Comparison of ENCODE assay signal across 8 cellular contexts in the genomic region with DNA sequence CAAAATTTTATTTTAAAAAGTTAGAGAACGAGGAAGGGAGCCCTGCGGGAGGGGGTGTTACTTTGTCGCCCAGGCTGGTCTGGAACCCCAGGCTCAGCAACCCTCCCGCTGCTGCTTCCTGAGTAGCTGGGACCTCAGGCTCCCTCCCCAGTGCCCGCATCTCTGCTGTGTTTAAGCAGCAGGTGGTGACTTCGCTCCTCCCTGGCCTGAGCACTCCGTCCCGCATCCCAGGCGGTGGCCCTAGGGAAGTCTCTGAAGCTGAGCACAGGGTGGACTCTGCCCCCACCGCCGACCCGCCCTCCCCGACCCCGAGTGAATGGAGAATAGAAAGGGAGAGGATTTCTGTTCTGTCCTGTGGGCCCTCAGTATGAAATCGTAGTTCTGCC. TPM values are rescaled to one million over a fixed set of nuclear protein-coding genes. Genes with fewer than 3 reads are reported as not detected.
DNase-seq lines count a peak whose midpoint lies in the region; ATAC-seq and TF ChIP-seq lines count a peak whose summit lies in the region.

No MANE protein-coding gene starts in this region.

- no peaks in the 10 kb centered on the region for H3K36me3 ChIP-seq in HAP-1 (replicated peaks)
- H3K36me3 ChIP-seq in SJSA1: peaks cover 25% of the 10 kb centered on the region
- H3K36me3 ChIP-seq in endocrine pancreas (ENCODE audit: control insufficient read depth, insufficient read depth, low read length): no peaks in the 10 kb centered on the region

- H3K9me3 ChIP-seq in HAP-1 (no peaks in the 10 kb centered on the region; the same call in 1 of the 2 replicates), SJSA1 (replicated peaks) (peaks cover 8% of the 10 kb centered on the region; the same call in 1 of the 2 replicates), endocrine pancreas (ENCODE audit: control insufficient read depth, low read length) (no peaks in the 10 kb centered on the region)

- in situ Hi-C loops in HAP-1 (cut with MboI; ENCODE audit: low sequenced_read_pairs): no loop called here

- ATAC-seq in natural killer cell treated with Interleukin-12 subunit alpha and Interleukin-12 subunit beta and Interleukin-15 and Interleukin-18, amount 100 ng/mL, for 72 hours: peak; percentile 25 to 32

- DNase-seq in HAP-1 (ENCODE audit: low spot score in 2 of 2) (no peak), SJSA1 (ENCODE audit: low read depth in 1 of 2, low spot score in 2 of 2) (peak in 1 of 2 experiments; percentile 48), NCI-H1694 (lab: John Stamatoyannopoulos, UW) (no peak), amniotic stem cell (lab: John Stamatoyannopoulos, UW) (no peak), SKM-1 treated with dmso at 0.1 percent for 144 hours (lab: John Stamatoyannopoulos, UW; ENCODE audit: unreplicated experiment) (no peak)
- no peak for DNase-seq in natural killer cell treated with Interleukin-12 subunit alpha and Interleukin-12 subunit beta and Interleukin-15 and Interleukin-18, amount 100 ng/mL, for 72 hours (ENCODE audit: low spot score)

- H3K27me3 ChIP-seq in HAP-1 (ENCODE audit: low read depth) (no peaks in the 10 kb centered on the region), SJSA1 (replicated peaks) (no peaks in the 10 kb centered on the region), endocrine pancreas (ENCODE audit: control insufficient read depth, insufficient read depth, low read length) (no peaks in the 10 kb centered on the region)

- peak overlapping the region; percentile 67 for H3K9ac ChIP-seq in endocrine pancreas (ENCODE audit: control insufficient read depth, insufficient read depth, low read length)

- peaks cover 38% of the 10 kb centered on the region for H3K36me3 Mint-ChIP-seq in natural killer cell treated with Interleukin-12 subunit alpha and Interleukin-12 subunit beta and Interleukin-15 and Interleukin-18, amount 100 ng/mL, for 72 hours

- peaks cover 5% of the 10 kb centered on the region for H3K9me3 Mint-ChIP-seq in natural killer cell treated with Interleukin-12 subunit alpha and Interleukin-12 subunit beta and Interleukin-15 and Interleukin-18, amount 100 ng/mL, for 72 hours

- no peak for TF ChIP-seq CTCF in C4-2B (conservative IDR thresholded peaks at IDR 0.05)

- H3K27ac Mint-ChIP-seq in natural killer cell treated with Interleukin-12 subunit alpha and Interleukin-12 subunit beta and Interleukin-15 and Interleukin-18, amount 100 ng/mL, for 72 hours: peak overlapping the region in 1 of 2 donors; percentile 57

- H3K4me3 Mint-ChIP-seq in natural killer cell treated with Interleukin-12 subunit alpha and Interleukin-12 subunit beta and Interleukin-15 and Interleukin-18, amount 100 ng/mL, for 72 hours: peak overlapping the region; percentile 90

- H3K27ac ChIP-seq in C4-2B: peak overlapping the region; percentile 58
- 0 out of 2 replicates have a peak overlapping the region, but pooled peaks have one; percentile 11 for H3K27ac ChIP-seq in SJSA1

- H3K4me3 ChIP-seq in HAP-1: peak overlapping the region; percentile 57
- H3K4me3 ChIP-seq in SJSA1: peak overlapping the region; percentile 52
- H3K4me3 ChIP-seq in endocrine pancreas (ENCODE audit: control insufficient read depth, insufficient read depth, low read length): peak overlapping the region; percentile 22

- peaks cover 15 to 18% of the 10 kb centered on the region in 2 donors for H3K4me1 Mint-ChIP-seq in natural killer cell treated with Interleukin-12 subunit alpha and Interleukin-12 subunit beta and Interleukin-15 and Interleukin-18, amount 100 ng/mL, for 72 hours (ENCODE audit: low read depth in 2 of 2)

- H3K4me1 ChIP-seq in HAP-1 (no peaks in the 10 kb centered on the region), SJSA1 (replicated peaks) (no peaks in the 10 kb centered on the region), endocrine pancreas (ENCODE audit: control insufficient read depth, insufficient read depth, low read length) (no peaks in the 10 kb centered on the region)

- H3K27me3 Mint-ChIP-seq in natural killer cell treated with Interleukin-12 subunit alpha and Interleukin-12 subunit beta and Interleukin-15 and Interleukin-18, amount 100 ng/mL, for 72 hours: no peaks in the 10 kb centered on the region

RNA-seq across cellular contexts. Expression of a gene that starts 30.5 kb away (rescaled TPM):
- 4.4 and 8.7 TPM in 2 replicates for total RNA-seq in SJSA1 (2014; rRNA removed; shearing (Covaris generic))
- total RNA-seq in natural killer cell treated with Interleukin-12 subunit alpha and Interleukin-12 subunit beta and Interleukin-15 and Interleukin-18, amount 100 ng/mL, for 72 hours: 10 to 100 TPM; 30.7 to 33.4 TPM

RNA-seq across cellular contexts. Expression of a gene that starts 37.5 kb away (rescaled TPM):
- 22.4 and 37.7 TPM in 2 replicates for total RNA-seq in SJSA1 (2014; rRNA removed; shearing (Covaris generic))
- total RNA-seq in natural killer cell treated with Interleukin-12 subunit alpha and Interleukin-12 subunit beta and Interleukin-15 and Interleukin-18, amount 100 ng/mL, for 72 hours: 10 to 100 TPM; 20.2 to 25.8 TPM
